8 cellular contexts compared by ENCODE assay signal in the genomic region with DNA sequence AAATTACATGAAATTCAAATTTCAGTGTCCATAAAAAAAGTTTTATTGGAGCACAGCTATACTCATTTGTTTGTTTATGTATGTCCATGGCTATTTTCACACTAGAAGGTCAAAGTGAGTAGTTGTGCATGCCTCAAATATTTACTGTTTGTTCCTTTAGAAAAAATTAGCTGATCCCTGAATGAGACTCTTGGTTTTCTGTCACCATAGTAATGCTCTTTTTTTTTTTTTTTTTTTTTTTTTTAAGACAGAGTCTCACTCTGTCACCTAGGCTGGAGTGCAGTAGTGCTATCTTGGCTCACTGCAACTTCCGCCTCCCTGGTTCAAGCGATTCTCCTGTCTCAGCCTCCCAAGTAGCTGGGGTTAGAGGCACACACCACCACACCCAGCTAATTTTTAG. TPM values are rescaled to one million over a fixed set of nuclear protein-coding genes. Genes with fewer than 3 reads are reported as not detected.
DNase-seq lines count a peak whose midpoint lies in the region; ATAC-seq and TF ChIP-seq lines count a peak whose summit lies in the region.
"Not testable (repeated sequence)": the region's sequence is repeated elsewhere in the genome, so short reads cannot be mapped to it uniquely, and the experiment has no call there.

No MANE protein-coding gene starts in this region.

- peaks cover 46% of the 10 kb centered on the region for H3K4me1 Mint-ChIP-seq in activated CD4-positive, alpha-beta memory T cell treated with anti-CD3 and anti-CD28 coated beads, Interleukin-2, amount 10 ng/mL, durations not matched to agents 7 days and 5 days
- H3K4me1 Mint-ChIP-seq in brain: peaks cover 48% of the 10 kb centered on the region
- peaks cover 10 to 18% of the 10 kb centered on the region in 2 donors for H3K4me1 Mint-ChIP-seq in natural killer cell treated with Interleukin-12 subunit alpha and Interleukin-12 subunit beta and Interleukin-15 and Interleukin-18, amount 100 ng/mL, for 72 hours (ENCODE audit: low read depth in 2 of 2)
- not testable (repeated sequence) for H3K4me1 Mint-ChIP-seq in type B pancreatic cell (ENCODE audit: unreplicated experiment)

- in situ Hi-C loops in Panc1 (cut with HindIII; ENCODE audit: low pct_unique_long_range_greater_than_20kb, low sequenced_read_pairs): not testable (repeated sequence)

- CTCF ChIA-PET in Panc1 (lab: Charles Lee): not testable (repeated sequence)
- CTCF ChIA-PET in activated CD4-positive, alpha-beta memory T cell treated with anti-CD3 and anti-CD28 coated beads, Interleukin-2, amount 10 ng/mL, durations not matched to agents 7 days and 5 days (lab: Charles Lee): interaction anchor here (1.0 to 1.7 kb wide), 4 partner anchors 48 to 363 kb away, joined by 3 to 5 read pairs (median 4); a partner anchor contains a TSS

- H3K27me3 Mint-ChIP-seq in activated CD4-positive, alpha-beta memory T cell treated with anti-CD3 and anti-CD28 coated beads, Interleukin-2, amount 10 ng/mL, durations not matched to agents 7 days and 5 days; brain; natural killer cell treated with Interleukin-12 subunit alpha and Interleukin-12 subunit beta and Interleukin-15 and Interleukin-18, amount 100 ng/mL, for 72 hours; type B pancreatic cell: not testable (repeated sequence)

- not testable (repeated sequence) for H3K27me3 ChIP-seq in HUES64 (ENCODE audit: insufficient read depth, low read length); Panc1 (ENCODE audit: control insufficient read depth, insufficient read depth, low read length); foreskin keratinocyte

- not testable (repeated sequence) for H3K27ac ChIP-seq in HUES64 (ENCODE audit: low read depth, low read length)
- peak overlapping the region; percentile 97 for H3K27ac ChIP-seq in Panc1 (ENCODE audit: low read length)
- peak overlapping the region; percentile 86 for H3K27ac ChIP-seq in foreskin keratinocyte

- POLR2A ChIA-PET in Panc1 (lab: Charles Lee): interaction anchor here (0.6 kb wide), 1 partner anchor 1016 kb away, joined by 5 read pairs; no protein-coding TSS in a partner anchor
- POLR2A ChIA-PET in activated CD4-positive, alpha-beta memory T cell treated with anti-CD3 and anti-CD28 coated beads, Interleukin-2, amount 10 ng/mL, durations not matched to agents 7 days and 5 days (lab: Charles Lee): interaction anchor here (0.6 to 6.2 kb wide), 8 partner anchors 9 to 646 kb away, joined by 3 to 48 read pairs (median 3); a partner anchor contains a TSS

- DNase-seq in ELR (ENCODE audit: low read depth): peak; percentile 1
- not testable (repeated sequence) for DNase-seq in Panc1 (ENCODE audit: low read depth, low spot score); activated CD4-positive, alpha-beta memory T cell treated with anti-CD3 and anti-CD28 coated beads, Interleukin-2, amount 10 ng/mL, durations not matched to agents 7 days and 5 days; foreskin keratinocyte; natural killer cell treated with Interleukin-12 subunit alpha and Interleukin-12 subunit beta and Interleukin-15 and Interleukin-18, amount 100 ng/mL, for 72 hours (ENCODE audit: low spot score); type B pancreatic cell (ENCODE audit: extremely low spot score, unreplicated experiment)

- H3K27ac Mint-ChIP-seq in activated CD4-positive, alpha-beta memory T cell treated with anti-CD3 and anti-CD28 coated beads, Interleukin-2, amount 10 ng/mL, durations not matched to agents 7 days and 5 days: peak overlapping the region; percentile 91
- H3K27ac Mint-ChIP-seq in brain (peak overlapping the region in 2 of 5 experiments; percentile 30 to 89), type B pancreatic cell (peak overlapping the region; percentile 94)
- peak overlapping the region in 1 of 2 donors; percentile 86 for H3K27ac Mint-ChIP-seq in natural killer cell treated with Interleukin-12 subunit alpha and Interleukin-12 subunit beta and Interleukin-15 and Interleukin-18, amount 100 ng/mL, for 72 hours

- intact Hi-C loops in Panc1 (cut with micrococcal nuclease; ENCODE audit: unreplicated experiment): not testable (repeated sequence)

- not testable (repeated sequence) for ATAC-seq in Panc1; foreskin keratinocyte; natural killer cell treated with Interleukin-12 subunit alpha and Interleukin-12 subunit beta and Interleukin-15 and Interleukin-18, amount 100 ng/mL, for 72 hours

- H3K36me3 ChIP-seq in HUES64 (ENCODE audit: insufficient read depth, low read length): peaks cover 50% of the 10 kb centered on the region
- H3K36me3 ChIP-seq in Panc1 (ENCODE audit: control insufficient read depth, insufficient read depth, low read length): not testable (repeated sequence)

- 92% methylated on average over 2 of the region's 2 CpGs for WGBS in HUES64

- H3K4me1 ChIP-seq in HUES64 (ENCODE audit: insufficient read depth, low read length) (peaks cover 15% of the 10 kb centered on the region), Panc1 (ENCODE audit: control insufficient read depth, insufficient read depth, low read length) (peaks cover 12% of the 10 kb centered on the region)
- H3K4me1 ChIP-seq in foreskin keratinocyte: not testable (repeated sequence)

- H3K4me3 Mint-ChIP-seq in activated CD4-positive, alpha-beta memory T cell treated with anti-CD3 and anti-CD28 coated beads, Interleukin-2, amount 10 ng/mL, durations not matched to agents 7 days and 5 days: peak overlapping the region; percentile 91
- H3K4me3 Mint-ChIP-seq in brain: peak overlapping the region; percentile 89 to 94 (median 90)
- H3K4me3 Mint-ChIP-seq in natural killer cell treated with Interleukin-12 subunit alpha and Interleukin-12 subunit beta and Interleukin-15 and Interleukin-18, amount 100 ng/mL, for 72 hours: peak overlapping the region; percentile 92
- H3K4me3 Mint-ChIP-seq in type B pancreatic cell: peak overlapping the region; percentile 91

- not testable (repeated sequence) for H3K9me3 Mint-ChIP-seq in activated CD4-positive, alpha-beta memory T cell treated with anti-CD3 and anti-CD28 coated beads, Interleukin-2, amount 10 ng/mL, durations not matched to agents 7 days and 5 days; brain; natural killer cell treated with Interleukin-12 subunit alpha and Interleukin-12 subunit beta and Interleukin-15 and Interleukin-18, amount 100 ng/mL, for 72 hours; type B pancreatic cell

- not testable (repeated sequence) for H3K9me3 ChIP-seq in HUES64 (ENCODE audit: insufficient read depth, low read depth, low read length); Panc1 (ENCODE audit: control insufficient read depth, insufficient read depth, low read depth, low read length)

- H3K36me3 Mint-ChIP-seq in activated CD4-positive, alpha-beta memory T cell treated with anti-CD3 and anti-CD28 coated beads, Interleukin-2, amount 10 ng/mL, durations not matched to agents 7 days and 5 days (ENCODE audit: low read depth): peaks cover 40% of the 10 kb centered on the region
- H3K36me3 Mint-ChIP-seq in brain (peaks cover 15% of the 10 kb centered on the region), type B pancreatic cell (peaks cover 17% of the 10 kb centered on the region)
- not testable (repeated sequence) for H3K36me3 Mint-ChIP-seq in natural killer cell treated with Interleukin-12 subunit alpha and Interleukin-12 subunit beta and Interleukin-15 and Interleukin-18, amount 100 ng/mL, for 72 hours

- not testable (repeated sequence) for TF ChIP-seq CTCF in Panc1 (IDR thresholded peaks at IDR 0.05); brain (conservative IDR thresholded peaks at IDR 0.05); foreskin keratinocyte (conservative IDR thresholded peaks at IDR 0.05); type B pancreatic cell (conservative IDR thresholded peaks at IDR 0.05)

- H3K4me3 ChIP-seq in HUES64 (ENCODE audit: low read length): peak overlapping the region; percentile 97
- H3K4me3 ChIP-seq in Panc1 (ENCODE audit: low read depth in 2 of 2, low read length in 2 of 2): peak overlapping the region; percentile 96 to 98; a peak in 3 of 4 replicates

- not testable (repeated sequence) for BruUV-seq in Panc1 (replicated peaks; lab: Mats Ljungman, UMichigan)

- peak overlapping the region; percentile 92; the same call in 1 of the 2 replicates for H3K9ac ChIP-seq in HUES64 (ENCODE audit: low read depth, low read length)

RNA-seq across cellular contexts. Expression of a gene that starts 1.3 kb away (rescaled TPM):
- polyA plus RNA-seq in HUES64 (2013, experiment 1 of 2): 33.9 TPM
- polyA plus RNA-seq in HUES64 (2013, experiment 2 of 2): 31.3 TPM
- 14.3 TPM for total RNA-seq in Panc1 (2021; ENCODE audit: unreplicated experiment)
- polyA plus RNA-seq in Panc1 (2012; ENCODE audit: insufficient read length): 4.9 TPM
- 10 to 100 TPM; 18.8 to 25.3 TPM for total RNA-seq in activated CD4-positive, alpha-beta memory T cell treated with anti-CD3 and anti-CD28 coated beads, Interleukin-2, amount 10 ng/mL, durations not matched to agents 7 days and 5 days
- 3.9 TPM for polyA plus RNA-seq in brain (ENCODE audit: insufficient read depth, low read depth, low replicate concordance)
- 15.2 and 18.4 TPM in 2 replicates for total RNA-seq in foreskin keratinocyte
- 6.5 and 9.5 TPM in 2 replicates for polyA plus RNA-seq in foreskin keratinocyte
- total RNA-seq in natural killer cell treated with Interleukin-12 subunit alpha and Interleukin-12 subunit beta and Interleukin-15 and Interleukin-18, amount 100 ng/mL, for 72 hours: 10 to 100 TPM; 14.2 to 46.9 TPM
- total RNA-seq in type B pancreatic cell (ENCODE audit: low replicate concordance): 6.2 and 19.0 TPM in 2 replicates

RNA-seq across cellular contexts. Expression of a gene that starts 1.4 kb away (rescaled TPM):
- 51.5 TPM for polyA plus RNA-seq in HUES64 (2013, experiment 1 of 2)
- 53.3 TPM for polyA plus RNA-seq in HUES64 (2013, experiment 2 of 2)
- total RNA-seq in Panc1 (2021; ENCODE audit: unreplicated experiment): 47.7 TPM
- 27.4 TPM for polyA plus RNA-seq in Panc1 (2012; ENCODE audit: insufficient read length)
- 10 to 100 TPM; 59.9 to 65.9 TPM for total RNA-seq in activated CD4-positive, alpha-beta memory T cell treated with anti-CD3 and anti-CD28 coated beads, Interleukin-2, amount 10 ng/mL, durations not matched to agents 7 days and 5 days
- 13.1 TPM for polyA plus RNA-seq in brain (ENCODE audit: insufficient read depth, low read depth, low replicate concordance)
- 68.8 and 78.3 TPM in 2 replicates for total RNA-seq in foreskin keratinocyte
- 60.2 and 80.4 TPM in 2 replicates for polyA plus RNA-seq in foreskin keratinocyte
- 10 to 100 TPM; 41.4 to 76.5 TPM for total RNA-seq in natural killer cell treated with Interleukin-12 subunit alpha and Interleukin-12 subunit beta and Interleukin-15 and Interleukin-18, amount 100 ng/mL, for 72 hours
- 34.3 and 39.2 TPM in 2 replicates for total RNA-seq in type B pancreatic cell (ENCODE audit: low replicate concordance)

RNA-seq across cellular contexts. Expression of a gene that starts 59.5 kb away (rescaled TPM):
- polyA plus RNA-seq in HUES64 (2013, experiment 1 of 2): 9.9 TPM
- 17.4 TPM for polyA plus RNA-seq in HUES64 (2013, experiment 2 of 2)
- total RNA-seq in Panc1 (2021; ENCODE audit: unreplicated experiment) (21.5 TPM), foreskin keratinocyte (43.6 and 46.5 TPM in 2 replicates), type B pancreatic cell (ENCODE audit: low replicate concordance) (19.2 and 21.1 TPM in 2 replicates)
- 18.6 TPM for polyA plus RNA-seq in Panc1 (2012; ENCODE audit: insufficient read length)
- total RNA-seq in activated CD4-positive, alpha-beta memory T cell treated with anti-CD3 and anti-CD28 coated beads, Interleukin-2, amount 10 ng/mL, durations not matched to agents 7 days and 5 days: 10 to 100 TPM; 53.4 to 54.7 TPM
- polyA plus RNA-seq in brain (ENCODE audit: insufficient read depth, low read depth, low replicate concordance) (36.7 TPM), foreskin keratinocyte (52.4 and 57.3 TPM in 2 replicates)
- 10 to 100 TPM; 21.0 to 38.2 TPM for total RNA-seq in natural killer cell treated with Interleukin-12 subunit alpha and Interleukin-12 subunit beta and Interleukin-15 and Interleukin-18, amount 100 ng/mL, for 72 hours
